19 cellular contexts compared by ENCODE assay signal in genomic region chr12:127680516-127680915, GRCh38.
"Had no signal": no experiment of that assay in that cellular context is flagged by ENCODE, and none has a peak within 500 bp of the region (broad histone marks: within the 10 kb centered on the region; RNA-seq: fewer than 3 reads in every experiment).

No MANE protein-coding gene starts in this region.

- H3K27ac ChIP-seq: adrenal gland, body of pancreas, gastroesophageal sphincter, pancreas, skin epidermis, testis had no signal

- H3K4me1 ChIP-seq: adrenal gland, body of pancreas, pancreas, testis had no signal

- H3K36me3 ChIP-seq: adrenal gland, gastroesophageal sphincter, pancreas had no signal

- H3K27ac Mint-ChIP-seq: activated CD4-positive, alpha-beta T cell treated with anti-CD3 and anti-CD28 coated beads, Interleukin-2, amount 10 ng/mL, durations not matched to agents 7 days and 5 days; activated naive CD4-positive, alpha-beta T cell treated with anti-CD3 and anti-CD28 coated beads for 36 hours; activated T-helper 17 cell treated with anti-CD3 and anti-CD28 coated beads, Interleukin-2, amount 50 U/mL, for 72 hours; endodermal cell; stimulated activated naive CD8-positive, alpha-beta T cell treated with anti-CD3 and anti-CD28 coated beads, Interleukin-15, amount 100 ng/mL, for 72 hours had no signal

- H3K9me3 ChIP-seq: adrenal gland, body of pancreas, gastroesophageal sphincter, pancreas, testis had no signal

- H3K4me3 ChIP-seq: adrenal gland, body of pancreas, gastroesophageal sphincter, pancreas, skin epidermis, testis had no signal

- ATAC-seq: activated T-helper 17 cell treated with anti-CD3 and anti-CD28 coated beads, Interleukin-2, amount 50 U/mL, for 72 hours; body of pancreas; gastroesophageal sphincter; pancreas; stimulated activated naive CD8-positive, alpha-beta T cell treated with anti-CD3 and anti-CD28 coated beads, Interleukin-15, amount 100 ng/mL, for 72 hours had no signal

- H3K9me3 Mint-ChIP-seq: activated CD4-positive, alpha-beta T cell treated with anti-CD3 and anti-CD28 coated beads, Interleukin-2, amount 10 ng/mL, durations not matched to agents 7 days and 5 days; activated naive CD4-positive, alpha-beta T cell treated with anti-CD3 and anti-CD28 coated beads for 36 hours; activated T-helper 17 cell treated with anti-CD3 and anti-CD28 coated beads, Interleukin-2, amount 50 U/mL, for 72 hours; stimulated activated naive CD8-positive, alpha-beta T cell treated with anti-CD3 and anti-CD28 coated beads, Interleukin-15, amount 100 ng/mL, for 72 hours had no signal

- H3K27me3 ChIP-seq: adrenal gland, body of pancreas, testis had no signal

- DNase-seq: activated CD4-positive, alpha-beta T cell treated with anti-CD3 and anti-CD28 coated beads, Interleukin-2, amount 10 ng/mL, durations not matched to agents 7 days and 5 days; activated CD4-positive, CD25-positive, alpha-beta regulatory T cell; activated CD8-positive, alpha-beta memory T cell treated with anti-CD3 and anti-CD28 coated beads for 24 hours; activated naive CD4-positive, alpha-beta T cell treated with anti-CD3 and anti-CD28 coated beads for 36 hours; activated T-cell treated with anti-CD3 and anti-CD28 coated beads for 4 hours; adrenal gland; body of pancreas; dermis blood vessel endothelial cell; endodermal cell; erythroblast; kidney; pancreas; stimulated activated CD4-positive, alpha-beta T cell treated with anti-CD3 and anti-CD28 coated beads, Interleukin-4, amount 100 ng/mL, for 4 hours; stimulated activated naive CD8-positive, alpha-beta T cell treated with anti-CD3 and anti-CD28 coated beads, Interleukin-15, amount 100 ng/mL, for 72 hours; T-helper 2 cell; testis had no signal
